Comparison of ENCODE assay signal across 8 cellular contexts in the genomic region with DNA sequence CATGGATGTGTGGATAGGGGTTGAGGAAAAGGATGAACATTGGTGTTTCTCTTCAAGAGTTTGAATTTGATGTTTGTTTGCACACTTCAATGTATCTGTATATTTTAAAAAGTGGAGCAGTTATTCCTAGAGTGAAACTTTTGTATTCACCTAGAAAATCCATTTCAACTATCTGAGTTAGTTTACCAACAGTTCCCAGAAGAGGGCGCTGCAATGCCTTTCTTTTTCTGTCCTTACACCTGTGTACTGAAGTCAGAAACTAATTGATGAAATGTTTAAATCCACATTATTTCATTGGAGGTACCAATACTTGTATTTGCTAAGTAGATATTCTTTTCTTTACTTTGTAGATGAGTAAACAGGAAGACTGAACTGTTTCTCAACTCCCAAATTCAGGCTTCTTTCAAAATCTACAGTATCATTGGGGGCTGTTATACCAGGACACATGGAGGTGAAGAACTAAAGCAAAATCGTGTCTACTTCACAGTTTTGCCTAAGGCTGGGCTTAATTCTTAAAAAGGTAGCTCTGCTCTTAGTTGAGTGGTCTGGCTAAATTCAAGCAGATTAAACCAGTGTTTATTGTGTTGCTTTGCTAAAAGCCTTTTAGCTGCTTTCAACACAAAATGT. TPM values are rescaled to one million over a fixed set of nuclear protein-coding genes. Genes with fewer than 3 reads are reported as not detected.
DNase-seq lines count a peak whose midpoint lies in the region; ATAC-seq and TF ChIP-seq lines count a peak whose summit lies in the region.

No MANE protein-coding gene starts in this region.

- H3F3A ChIP-seq in DOHH2 (ENCODE audit: control insufficient read depth, insufficient read depth), result no peaks in the 10 kb centered on the region

- H3K36me3 ChIP-seq in DOHH2 (ENCODE audit: control insufficient read depth, low read length) (peaks cover 3% of the 10 kb centered on the region; the same call in 1 of the 2 replicates), left ventricle myocardium inferior (no peaks in the 10 kb centered on the region)

- CTCF ChIA-PET in RWPE1 (lab: Yijun Ruan, JAX), result interaction anchor here (0.7 to 1.0 kb wide), 3 partner anchors 13 to 400 kb away, joined by 3 read pairs; no protein-coding TSS in a partner anchor

- H3K4me3 ChIP-seq in DOHH2 (ENCODE audit: low read length), result no peak overlapping the region
- no peak overlapping the region for H3K4me3 ChIP-seq in left ventricle myocardium inferior

- H3K27ac ChIP-seq in DOHH2 (ENCODE audit: low read depth, low read length) (no peak overlapping the region), RWPE1 (no peak overlapping the region), left ventricle myocardium inferior (replicated peaks) (no peak overlapping the region)

- intact Hi-C loops in left ventricle myocardium inferior (cut with micrococcal nuclease), result loop anchor here (5.0 kb wide), 1 partner anchor 73 kb away; no protein-coding TSS in a partner anchor

- TF ChIP-seq CTCF in DOHH2 (IDR thresholded peaks at IDR 0.05; ENCODE audit: low read depth, low read length, poor library complexity, severe bottlenecking) (peak; percentile 81), RWPE1 (conservative IDR thresholded peaks at IDR 0.05; ENCODE audit: low read depth) (peak; percentile 39), left ventricle myocardium inferior (IDR thresholded peaks at IDR 0.05; ENCODE audit: borderline replicate concordance) (peak; percentile 75)

- no peaks in the 10 kb centered on the region for H4K20me1 ChIP-seq in DOHH2 (ENCODE audit: control insufficient read depth, insufficient read depth, low read depth, low read length)

- peak overlapping the region; percentile 41 for H3K4me2 ChIP-seq in DOHH2 (ENCODE audit: low read length)

- peaks cover 12% of the 10 kb centered on the region; the same call in 1 of the 2 replicates for H3K9me3 ChIP-seq in DOHH2 (ENCODE audit: control insufficient read depth, insufficient read depth, low read length)
- H3K9me3 ChIP-seq in left ventricle myocardium inferior (replicated peaks), result no peaks in the 10 kb centered on the region

- DNase-seq in RWPE1 (ENCODE audit: low spot score), result no peak
- peak; percentile 71 for DNase-seq in activated gamma-delta T cell treated with anti-CD3 and anti-CD28 coated beads, Interleukin-2, amount 50 U/mL, for 16 hours (ENCODE audit: low read depth)
- no peak for DNase-seq in left ventricle myocardium inferior
- peak; percentile 62 to 63 for DNase-seq in stimulated activated CD4-positive, alpha-beta T cell treated with anti-CD3 and anti-CD28 coated beads, Interleukin-1b, Interleukin-23, amount 100 ng/mL, for 1 hour (ENCODE audit: low read depth in 2 of 2)
- DNase-seq in D341Med (ENCODE audit: low spot score), result no peak

- no peaks in the 10 kb centered on the region for H3K9me2 ChIP-seq in DOHH2 (replicated peaks; ENCODE audit: control insufficient read depth, low read length)

- ATAC-seq in HG02973 (IDR thresholded peaks at IDR 0.05; ENCODE audit: unreplicated experiment), result peak; percentile 59
- no peak for ATAC-seq in HG03025 (IDR thresholded peaks at IDR 0.05; ENCODE audit: low FRiP score, unreplicated experiment)

- POLR2A ChIA-PET in RWPE1 (lab: Yijun Ruan, JAX; ENCODE audit: low non-redundant PET), result no interaction called here

- H3K79me2 ChIP-seq in DOHH2 (ENCODE audit: control insufficient read depth, low read length), result no peaks in the 10 kb centered on the region

- H3K27me3 ChIP-seq in DOHH2 (ENCODE audit: control insufficient read depth, low read length), result no peaks in the 10 kb centered on the region
- H3K27me3 ChIP-seq in left ventricle myocardium inferior (ENCODE audit: low read depth), result no peaks in the 10 kb centered on the region

- H3K4me1 ChIP-seq in DOHH2 (ENCODE audit: control insufficient read depth, low read length), result peaks cover 47% of the 10 kb centered on the region
- H3K4me1 ChIP-seq in left ventricle myocardium inferior, result no peaks in the 10 kb centered on the region

RNA-seq across cellular contexts. Expression of a gene that starts 26.6 kb away (rescaled TPM):
- 0.19 TPM for total RNA-seq in left ventricle myocardium inferior

RNA-seq across cellular contexts. Expression of a gene that starts 35.2 kb away (rescaled TPM):
- total RNA-seq in left ventricle myocardium inferior, result 3.3 TPM

Comparison
In these comparisons a context has a peak if more than half of its experiments do, and no peak if none do; other contexts are left out.
1. DNase-seq: peak in activated gamma-delta T cell treated with anti-CD3 and anti-CD28 coated beads, Interleukin-2, amount 50 U/mL, for 16 hours (single experiment) and stimulated activated CD4-positive, alpha-beta T cell treated with anti-CD3 and anti-CD28 coated beads, Interleukin-1b, Interleukin-23, amount 100 ng/mL, for 1 hour (2 of 2); none in RWPE1 (single experiment), left ventricle myocardium inferior (single experiment) and D341Med (single experiment).
2. Peak in every context shown above with its lines, with median percentiles within 50 percentile points of each other: CTCF ChIP-seq.